1 cellular context compared by ENCODE assay signal in genomic region chr1:27403931-27404330, GRCh38.
TF ChIP-seq lines count a peak whose summit lies in the region.

No MANE protein-coding gene starts in this region.

TF ChIP-seq in HEK293T, 16 proteins besides CTCF, POLR2A, EP300 and RAD21 (continued from another document):
- TF ChIP-seq CTBP1 (IDR thresholded peaks at IDR 0.05; ENCODE audit: borderline replicate concordance) (no peak), ELF4 (IDR thresholded peaks at IDR 0.05) (no peak), BHLHE40 (IDR thresholded peaks at IDR 0.05; ENCODE audit: borderline replicate concordance) (no peak), L3MBTL2 (conservative IDR thresholded peaks at IDR 0.05) (no peak), SUZ12 (IDR thresholded peaks at IDR 0.05) (no peak), PKNOX1 (IDR thresholded peaks at IDR 0.05) (no peak), ARNT (IDR thresholded peaks at IDR 0.05) (no peak), FOXM1 (IDR thresholded peaks at IDR 0.05; ENCODE audit: borderline replicate concordance) (no peak), SP1 (IDR thresholded peaks at IDR 0.05) (no peak), ZNF384 (IDR thresholded peaks at IDR 0.05) (no peak), TARDBP (IDR thresholded peaks at IDR 0.05) (no peak)
